26 cellular contexts compared by ENCODE assay signal in the genomic region with DNA sequence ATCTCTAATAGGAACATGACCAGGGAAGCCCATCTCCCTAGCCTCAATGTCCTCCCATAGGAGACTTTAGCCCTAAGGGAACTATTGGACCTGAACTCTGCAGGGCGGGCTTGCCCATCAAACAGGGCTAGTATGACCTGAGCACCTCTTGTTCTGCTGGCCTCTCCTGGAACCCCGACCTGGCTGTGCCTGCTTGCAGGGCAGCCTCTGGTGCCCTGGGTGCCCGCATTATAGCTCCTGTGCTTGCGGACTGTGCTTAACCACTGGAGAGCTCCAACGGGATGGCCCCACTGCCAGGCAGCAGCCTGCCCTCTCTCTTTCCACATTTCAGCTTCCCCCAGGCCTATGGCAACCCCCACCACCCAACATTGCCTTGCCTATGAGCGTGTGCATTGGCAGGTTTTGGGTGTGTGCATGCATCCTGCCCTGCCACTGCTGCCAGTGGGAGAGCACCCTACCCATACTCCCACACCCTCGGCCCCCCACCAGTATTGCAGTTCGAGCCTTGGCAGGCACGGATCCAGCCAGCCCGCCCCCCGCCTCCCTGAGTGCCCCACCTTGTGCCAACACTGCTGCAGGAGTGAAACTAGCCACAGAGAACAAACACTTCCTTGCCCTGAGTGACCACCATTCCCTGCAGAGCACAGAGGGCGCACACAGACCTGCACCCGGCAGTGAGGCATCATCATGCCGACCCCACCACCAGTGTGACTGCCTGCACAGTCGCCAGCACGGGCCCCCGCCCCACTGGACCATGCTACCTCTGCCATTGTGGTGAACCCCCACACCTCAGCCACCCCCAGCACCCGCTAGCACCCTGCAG.
"Had no signal": no experiment of that assay in that cellular context is flagged by ENCODE, and none has a peak within 500 bp of the region (broad histone marks: within the 10 kb centered on the region; RNA-seq: fewer than 3 reads in every experiment).

No MANE protein-coding gene starts in this region.

- H3K4me3 ChIP-seq: coronary artery, esophagus squamous epithelium, gastroesophageal sphincter, pancreas, sigmoid colon, smooth muscle cell, tibial artery, uterus had no signal

- H3K36me3 Mint-ChIP-seq: activated naive CD8-positive, alpha-beta T cell treated with anti-CD3 and anti-CD28 coated beads, Interleukin-2, amount 10 ng/mL, durations not matched to agents 7 days and 5 days; naive thymus-derived CD8-positive, alpha-beta T cell had no signal

- H3K27me3 ChIP-seq: esophagus squamous epithelium, gastroesophageal sphincter, neutrophil, pancreas, sigmoid colon, tibial artery, uterus had no signal

- H3K27ac ChIP-seq: coronary artery, esophagus squamous epithelium, gastroesophageal sphincter, neutrophil, pancreas, sigmoid colon, tibial artery, uterus, WERI-Rb-1 had no signal

- ATAC-seq: gastroesophageal sphincter; naive thymus-derived CD8-positive, alpha-beta T cell; pancreas had no signal

- H3K4me1 Mint-ChIP-seq: activated CD4-positive, alpha-beta T cell treated with anti-CD3 and anti-CD28 coated beads, Interleukin-2, amount 10 ng/mL, durations not matched to agents 7 days and 5 days; activated naive CD8-positive, alpha-beta T cell treated with anti-CD3 and anti-CD28 coated beads, Interleukin-2, amount 10 ng/mL, durations not matched to agents 7 days and 5 days; naive thymus-derived CD8-positive, alpha-beta T cell had no signal

- H3K27ac Mint-ChIP-seq: activated CD4-positive, alpha-beta T cell treated with anti-CD3 and anti-CD28 coated beads, Interleukin-2, amount 10 ng/mL, durations not matched to agents 7 days and 5 days; activated naive CD8-positive, alpha-beta T cell treated with anti-CD3 and anti-CD28 coated beads, Interleukin-2, amount 10 ng/mL, durations not matched to agents 7 days and 5 days; activated T-cell treated with anti-CD3 and anti-CD28 coated beads, Interleukin-2, amount 50 U/mL, for 24 hours; naive thymus-derived CD8-positive, alpha-beta T cell; stimulated activated naive CD8-positive, alpha-beta T cell treated with anti-CD3 and anti-CD28 coated beads, Interleukin-15, Interleukin-2, amounts not matched to agents 100 ng/mL and 50 ng/mL, for 24 hours had no signal

- H3K4me2 ChIP-seq: smooth muscle cell had no signal

- DNase-seq: activated CD4-positive, alpha-beta T cell treated with anti-CD3 and anti-CD28 coated beads, Interleukin-2, amount 10 ng/mL, durations not matched to agents 7 days and 5 days; activated CD4-positive, CD25-positive, alpha-beta regulatory T cell treated with anti-CD3 and anti-CD28 coated beads, Interleukin-2, amount 50 U/mL, for 72 hours; activated CD8-positive, alpha-beta memory T cell treated with anti-CD3 and anti-CD28 coated beads for 24 hours; activated CD8-positive, alpha-beta memory T cell treated with anti-CD3 and anti-CD28 coated beads, Interleukin-2, amount 50 U/mL, for 4 hours; activated naive CD4-positive, alpha-beta T cell treated with Interleukin-2 at 50 U/mL for 16 hours; activated naive CD8-positive, alpha-beta T cell treated with anti-CD3 and anti-CD28 coated beads, Interleukin-2, amount 10 ng/mL, durations not matched to agents 7 days and 5 days; activated T-cell treated with anti-CD3 and anti-CD28 coated beads, Interleukin-2, amount 50 U/mL, for 24 hours; amniotic stem cell; esophagus squamous epithelium; head of caudate nucleus; hypothalamus; naive thymus-derived CD8-positive, alpha-beta T cell; sigmoid colon; stimulated activated CD4-positive, alpha-beta T cell treated with anti-CD3 and anti-CD28 coated beads, Interleukin-4, amount 100 ng/mL, for 1 hour; T-helper 1 cell; tibial artery; uterus; WERI-Rb-1 had no signal

- H3K4me3 Mint-ChIP-seq: activated CD4-positive, alpha-beta T cell treated with anti-CD3 and anti-CD28 coated beads, Interleukin-2, amount 10 ng/mL, durations not matched to agents 7 days and 5 days; activated naive CD8-positive, alpha-beta T cell treated with anti-CD3 and anti-CD28 coated beads, Interleukin-2, amount 10 ng/mL, durations not matched to agents 7 days and 5 days; activated T-cell treated with anti-CD3 and anti-CD28 coated beads, Interleukin-2, amount 50 U/mL, for 24 hours; naive thymus-derived CD8-positive, alpha-beta T cell; stimulated activated naive CD8-positive, alpha-beta T cell treated with anti-CD3 and anti-CD28 coated beads, Interleukin-15, Interleukin-2, amounts not matched to agents 100 ng/mL and 50 ng/mL, for 24 hours had no signal

- H3K4me1 ChIP-seq: esophagus squamous epithelium, gastroesophageal sphincter, pancreas, sigmoid colon, tibial artery, uterus had no signal

- H3K27me3 Mint-ChIP-seq: activated CD4-positive, alpha-beta T cell treated with anti-CD3 and anti-CD28 coated beads, Interleukin-2, amount 10 ng/mL, durations not matched to agents 7 days and 5 days; activated naive CD8-positive, alpha-beta T cell treated with anti-CD3 and anti-CD28 coated beads, Interleukin-2, amount 10 ng/mL, durations not matched to agents 7 days and 5 days; activated T-cell treated with anti-CD3 and anti-CD28 coated beads, Interleukin-2, amount 50 U/mL, for 24 hours; naive thymus-derived CD8-positive, alpha-beta T cell; stimulated activated naive CD8-positive, alpha-beta T cell treated with anti-CD3 and anti-CD28 coated beads, Interleukin-15, Interleukin-2, amounts not matched to agents 100 ng/mL and 50 ng/mL, for 24 hours had no signal

- FAIRE-seq: bronchial epithelial cell, pancreas, TTC549 had no signal

- H3K9me3 ChIP-seq: gastroesophageal sphincter, neutrophil, pancreas, tibial artery, uterus had no signal

- H3K36me3 ChIP-seq: esophagus squamous epithelium, gastroesophageal sphincter, neutrophil, pancreas, sigmoid colon, tibial artery, uterus, WERI-Rb-1 had no signal
